Comparison of ENCODE assay signal across 20 cellular contexts in genomic region chr6:45956176-45956575, GRCh38. TPM values are rescaled to one million over a fixed set of nuclear protein-coding genes. Genes with fewer than 3 reads are reported as not detected.
A peak's percentile ranks its signal among the peaks of the same experiment; 100 is the strongest.
DNase-seq lines count a peak whose midpoint lies in the region; ATAC-seq and TF ChIP-seq lines count a peak whose summit lies in the region.
"Had no signal": no experiment of that assay in that cellular context is flagged by ENCODE, and none has a peak within 500 bp of the region (broad histone marks: within the 10 kb centered on the region; RNA-seq: fewer than 3 reads in every experiment).

No MANE protein-coding gene starts in this region.

- peak overlapping the region; percentile 13 for H2AFZ ChIP-seq in neural progenitor cell (replicated peaks)
- H2AFZ ChIP-seq in PC-3 (ENCODE audit: low read length), result no peak overlapping the region
- H2AFZ ChIP-seq: GM23248 had no signal

- H4K20me1 ChIP-seq in neural progenitor cell (ENCODE audit: low read depth) (no peaks in the 10 kb centered on the region), PC-3 (ENCODE audit: low read length) (no peaks in the 10 kb centered on the region)
- H4K20me1 ChIP-seq: BLaER1 had no signal

- H3K4me3 Mint-ChIP-seq in neural progenitor cell, result no peak overlapping the region
- H3K4me3 Mint-ChIP-seq: B cell; CD4-positive, CD25-positive, alpha-beta regulatory T cell; CD8-positive, alpha-beta T cell; H9 had no signal

- POLR2A ChIA-PET in PC-3 (lab: Charles Lee; ENCODE audit: unreplicated experiment), result no interaction called here

- DNase-seq in left ventricle myocardium inferior, result no peak
- DNase-seq in Right ventricle myocardium inferior (ENCODE audit: missing footprints), result no peak
- no peak for DNase-seq in neural progenitor cell (ENCODE audit: low spot score)
- DNase-seq in HPDE6-E6E7 (ENCODE audit: extremely low spot score), result no peak
- DNase-seq in PC-3, result no peak
- DNase-seq: Caco-2; CD4-positive, CD25-positive, alpha-beta regulatory T cell; CD8-positive, alpha-beta T cell; DMS153; DND-41; GM23248; H9 had no signal

- peaks cover 6% of the 10 kb centered on the region for H3K4me1 Mint-ChIP-seq in neural progenitor cell
- H3K4me1 Mint-ChIP-seq: B cell; CD4-positive, CD25-positive, alpha-beta regulatory T cell had no signal

- H3K4me3 ChIP-seq in left ventricle myocardium inferior, result no peak overlapping the region
- no peak overlapping the region for H3K4me3 ChIP-seq in neural progenitor cell
- no peak overlapping the region for H3K4me3 ChIP-seq in skeletal muscle tissue (ENCODE audit: low read length in 3 of 3)
- H3K4me3 ChIP-seq in PC-3 (ENCODE audit: low read length), result no peak overlapping the region
- H3K4me3 ChIP-seq: BLaER1, GM12878, GM23248 had no signal

- ATAC-seq in Right ventricle myocardium inferior (no peak), PC-3 (no peak)
- ATAC-seq: CD8-positive, alpha-beta T cell; GM12878; HCT116 had no signal

- no TSS peak for BruUV-seq in PC-3 (replicated peaks; lab: Mats Ljungman, UMichigan)

- H3K27ac ChIP-seq in left ventricle myocardium inferior (replicated peaks) (peak overlapping the region; percentile 24), neural progenitor cell (no peak overlapping the region), skeletal muscle tissue (ENCODE audit: low read depth, low read length) (peak overlapping the region; percentile 19), PC-3 (ENCODE audit: low read length) (no peak overlapping the region)
- H3K27ac ChIP-seq: 22Rv1, BLaER1, C4-2B, GM23248 had no signal

- H3K79me2 ChIP-seq in neural progenitor cell (ENCODE audit: low read depth) (no peaks in the 10 kb centered on the region), PC-3 (ENCODE audit: low read length) (no peaks in the 10 kb centered on the region)

- peaks cover 4% of the 10 kb centered on the region for H3K27me3 Mint-ChIP-seq in neural progenitor cell (ENCODE audit: insufficient read depth, low read depth)

- intact Hi-C loops in left ventricle myocardium inferior (cut with micrococcal nuclease), result no loop called here
- intact Hi-C loops in Right ventricle myocardium inferior (cut with DNase I), result no loop called here
- intact Hi-C loops in PC-3 (cut with micrococcal nuclease), result no loop called here

- CTCF ChIA-PET in PC-3 (lab: Charles Lee), result no interaction called here

- H3K9ac ChIP-seq in neural progenitor cell, result no peak overlapping the region
- no peak overlapping the region for H3K9ac ChIP-seq in skeletal muscle tissue (ENCODE audit: low read depth in 1 of 3, low read length in 3 of 3)
- no peak overlapping the region for H3K9ac ChIP-seq in PC-3 (ENCODE audit: low read length)
- H3K9ac ChIP-seq: BLaER1, GM23248 had no signal

- H3K4me2 ChIP-seq in neural progenitor cell (peak overlapping the region; percentile 20), PC-3 (ENCODE audit: low read length) (no peak overlapping the region)
- H3K4me2 ChIP-seq: BLaER1 had no signal

- no peaks in the 10 kb centered on the region for H3K9me2 ChIP-seq in PC-3 (replicated peaks; ENCODE audit: low read length)

- H3K4me1 ChIP-seq in left ventricle myocardium inferior (peaks cover 99% of the 10 kb centered on the region), neural progenitor cell (peaks cover 14% of the 10 kb centered on the region), skeletal muscle tissue (ENCODE audit: control insufficient read depth in 3 of 3, insufficient read depth in 3 of 3, low read length in 3 of 3) (peaks cover 39 to 70% (median 56%) of the 10 kb centered on the region in 3 donors), PC-3 (ENCODE audit: insufficient read depth, low read length) (no peaks in the 10 kb centered on the region)

- no peaks in the 10 kb centered on the region for H3F3A ChIP-seq in neural progenitor cell (ENCODE audit: low read depth)
- H3F3A ChIP-seq in PC-3 (ENCODE audit: low read length, unreplicated experiment), result no peaks in the 10 kb centered on the region

- H3K9me3 ChIP-seq in left ventricle myocardium inferior (replicated peaks) (no peaks in the 10 kb centered on the region), neural progenitor cell (ENCODE audit: low read depth) (no peaks in the 10 kb centered on the region), skeletal muscle tissue (ENCODE audit: control insufficient read depth in 3 of 3, low read length in 3 of 3) (no peaks in the 10 kb centered on the region), PC-3 (ENCODE audit: low read length) (no peaks in the 10 kb centered on the region)
- H3K9me3 ChIP-seq: BLaER1, Caco-2 had no signal

- no peak overlapping the region for H3K27ac Mint-ChIP-seq in neural progenitor cell
- H3K27ac Mint-ChIP-seq: B cell; CD4-positive, CD25-positive, alpha-beta regulatory T cell; CD8-positive, alpha-beta T cell had no signal

- H3K9me3 Mint-ChIP-seq in neural progenitor cell, result no peaks in the 10 kb centered on the region
- H3K9me3 Mint-ChIP-seq: CD8-positive, alpha-beta T cell; H9 had no signal

- H3K36me3 Mint-ChIP-seq in neural progenitor cell, result no peaks in the 10 kb centered on the region

- peaks cover 27% of the 10 kb centered on the region for H3K36me3 ChIP-seq in left ventricle myocardium inferior
- H3K36me3 ChIP-seq in neural progenitor cell, result no peaks in the 10 kb centered on the region
- peaks cover 2 to 24% (median 8%) of the 10 kb centered on the region in 3 donors for H3K36me3 ChIP-seq in skeletal muscle tissue (ENCODE audit: control insufficient read depth in 3 of 3, insufficient read depth in 3 of 3, low read length in 3 of 3)
- no peaks in the 10 kb centered on the region for H3K36me3 ChIP-seq in PC-3 (ENCODE audit: low read depth, low read length)
- H3K36me3 ChIP-seq: BLaER1 had no signal

- TF ChIP-seq CTCF in left ventricle myocardium inferior (IDR thresholded peaks at IDR 0.05; ENCODE audit: borderline replicate concordance) (no peak), neural progenitor cell (IDR thresholded peaks at IDR 0.05) (no peak), PC-3 (conservative IDR thresholded peaks at IDR 0.05; ENCODE audit: low read depth, low read length) (no peak)

- H3K27me3 ChIP-seq in left ventricle myocardium inferior (ENCODE audit: low read depth) (no peaks in the 10 kb centered on the region), neural progenitor cell (no peaks in the 10 kb centered on the region), skeletal muscle tissue (ENCODE audit: control insufficient read depth in 3 of 3, insufficient read depth in 3 of 3, low read length in 3 of 3) (no peaks in the 10 kb centered on the region), PC-3 (ENCODE audit: low read length) (peaks cover 40% of the 10 kb centered on the region; the same call in 1 of the 2 replicates)
- H3K27me3 ChIP-seq: BLaER1 had no signal

RNA-seq across cellular contexts. Expression of gene CLIC5, which starts 59.5 kb away (rescaled TPM):
- 285 TPM for total RNA-seq in left ventricle myocardium inferior
- 312 TPM for total RNA-seq in Right ventricle myocardium inferior
- total RNA-seq in neural progenitor cell (ENCODE audit: low replicate concordance), result 0.06 TPM in 1 of 2 replicates, not detected in the other
- 7.8 TPM for total RNA-seq in skeletal muscle tissue
- not detected in 2 replicates for total RNA-seq in PC-3 (2014; rRNA removed)
- total RNA-seq: GM12878, GM23248, H4 had no signal

Comparison
In these comparisons a context has a peak if more than half of its experiments do, and no peak if none do; other contexts are left out.
1. H3K27ac ChIP-seq: peak in left ventricle myocardium inferior (single experiment) and skeletal muscle tissue (single experiment); none in neural progenitor cell (single experiment) and PC-3 (single experiment).
2. RNA of gene CLIC5, which starts 59.5 kb away (total RNA-seq): 312 TPM in Right ventricle myocardium inferior (single experiment) and 285 TPM in left ventricle myocardium inferior (single experiment); 7.8 TPM in skeletal muscle tissue (single experiment), 0.06 TPM in neural progenitor cell and not detected in PC-3; every median in the first group is over 10 times any median in the second.